In genomic region chr10:72297281-72297967, GRCh38 we compare ENCODE assay signal across 8 cellular contexts. TPM values are rescaled to one million over a fixed set of nuclear protein-coding genes. Genes with fewer than 3 reads are reported as not detected.
A peak's percentile ranks its signal among the peaks of the same experiment; 100 is the strongest.
DNase-seq lines count a peak whose midpoint lies in the region.

No MANE protein-coding gene starts in this region.

- H3K9me3 ChIP-seq in MG63 (no peaks in the 10 kb centered on the region), ectodermal cell (ENCODE audit: control insufficient read depth, low read length) (no peaks in the 10 kb centered on the region)

- 14 to 16% methylated on average over 44 of the region's 44 CpGs for WGBS in ectodermal cell, 2 experiments

- H3K27ac ChIP-seq in ectodermal cell (ENCODE audit: insufficient read depth, low read depth, low read length, poor library complexity, severe bottlenecking) = peak overlapping the region; percentile 93

- H3K36me3 ChIP-seq in MG63 (no peaks in the 10 kb centered on the region), ectodermal cell (ENCODE audit: control insufficient read depth, insufficient read depth, low read length) (no peaks in the 10 kb centered on the region)

- peaks cover 15% of the 10 kb centered on the region for H3K4me1 ChIP-seq in ectodermal cell (ENCODE audit: control insufficient read depth, insufficient read depth, low read length)

- H3K4me3 ChIP-seq in MG63 = peak overlapping the region; percentile 57
- H3K4me3 ChIP-seq in ectodermal cell (ENCODE audit: insufficient read depth, low read depth, low read length) = peak overlapping the region; percentile 66

- no peaks in the 10 kb centered on the region for H3K27me3 ChIP-seq in MG63
- H3K27me3 ChIP-seq in ectodermal cell (ENCODE audit: control insufficient read depth, insufficient read depth, low read length, poor library complexity, severe bottlenecking) = no peaks in the 10 kb centered on the region

- DNase-seq in EL (peak; percentile 96), H4 (ENCODE audit: low spot score) (peak; percentile 87), MG63 (peak; percentile 95), mesenteric fat pad (ENCODE audit: low spot score) (peak; percentile 95), middle frontal gyrus (ENCODE audit: extremely low spot score, low spot score) (no peak)
- peak; percentile 89 to 96 for DNase-seq in activated CD4-positive, alpha-beta T cell treated with anti-CD3 and anti-CD28 coated beads, Interleukin-2, amount 50 U/mL, for 24 hours (ENCODE audit: low read depth in 1 of 2, low spot score in 1 of 2)
- DNase-seq in stimulated activated CD8-positive, alpha-beta memory T cell treated with anti-CD3 and anti-CD28 coated beads, Interleukin-15, amount 100 ng/mL, for 48 hours (ENCODE audit: low read depth in 2 of 2) = peak; percentile 96

RNA-seq across cellular contexts. Expression of gene DDIT4, which starts 23.7 kb away (rescaled TPM):
- total RNA-seq in H4 (2014; rRNA removed; shearing (Covaris generic)) = 227 and 278 TPM in 2 replicates
- total RNA-seq in MG63 (2014; rRNA removed; shearing (Covaris generic); ENCODE audit: low replicate concordance) = 260 and 266 TPM in 2 replicates
- 134 TPM for polyA plus RNA-seq in ectodermal cell (2013, experiment 1 of 4)
- polyA plus RNA-seq in ectodermal cell (2013, experiment 2 of 4) = 102 TPM
- 101 TPM for polyA plus RNA-seq in ectodermal cell (2013, experiment 3 of 4)
- 107 TPM for polyA plus RNA-seq in ectodermal cell (2013, experiment 4 of 4)
- total RNA-seq in mesenteric fat pad = 236 TPM

RNA-seq across cellular contexts. Expression of gene DNAJB12, which starts 57.3 kb away (rescaled TPM):
- total RNA-seq in H4 (2014; rRNA removed; shearing (Covaris generic)) = 18.1 and 22.1 TPM in 2 replicates
- 19.3 and 24.4 TPM in 2 replicates for total RNA-seq in MG63 (2014; rRNA removed; shearing (Covaris generic); ENCODE audit: low replicate concordance)
- 18.7 TPM for polyA plus RNA-seq in ectodermal cell (2013, experiment 1 of 4)
- 21.3 TPM for polyA plus RNA-seq in ectodermal cell (2013, experiment 2 of 4)
- polyA plus RNA-seq in ectodermal cell (2013, experiment 3 of 4) = 15.9 TPM
- 19.3 TPM for polyA plus RNA-seq in ectodermal cell (2013, experiment 4 of 4)
- total RNA-seq in mesenteric fat pad = 37.7 TPM
